In genomic region chr11:19677380-19678080, GRCh38 we compare ENCODE assay signal across 16 cellular contexts. TPM values are rescaled to one million over a fixed set of nuclear protein-coding genes. Genes with fewer than 3 reads are reported as not detected.
A peak's percentile ranks its signal among the peaks of the same experiment; 100 is the strongest.
DNase-seq lines count a peak whose midpoint lies in the region; ATAC-seq and TF ChIP-seq lines count a peak whose summit lies in the region.
"Had no signal": no experiment of that assay in that cellular context is flagged by ENCODE, and none has a peak within 500 bp of the region (broad histone marks: within the 10 kb centered on the region; RNA-seq: fewer than 3 reads in every experiment).

No MANE protein-coding gene starts in this region.

- DNase-seq in NCI-H446 (lab: John Stamatoyannopoulos, UW): peak; percentile 53 to 88
- DNase-seq in coronary artery (ENCODE audit: low spot score): no peak
- DNase-seq in suprapubic skin (ENCODE audit: low spot score in 2 of 2): no peak
- DNase-seq in ecto neural progenitor cell (ENCODE audit: low spot score): no peak
- DNase-seq: activated CD4-positive, alpha-beta memory T cell treated with anti-CD3 and anti-CD28 coated beads, Interleukin-2, amount 10 ng/mL, durations not matched to agents 7 days and 5 days; activated naive CD4-positive, alpha-beta T cell treated with anti-CD3 and anti-CD28 coated beads, Interleukin-2, amount 10 ng/mL, durations not matched to agents 7 days and 5 days; activated T-cell treated with anti-CD3 and anti-CD28 coated beads, Interleukin-2, amount 50 U/mL, for 4 hours; glutamatergic neuron; mesenchymal stem cell; NCI-H2081 treated with DMSO at 0.1 percent for 48 hours; SHP77 treated with DMSO at 0.1 percent for 48 hours; stimulated activated CD4-positive, alpha-beta T cell treated with anti-CD3 and anti-CD28 coated beads, Interleukin-1b, Interleukin-23, amount 100 ng/mL, for 48 hours; T-helper 2 cell had no signal

- no peak for TF ChIP-seq POLR2A in suprapubic skin (IDR thresholded peaks at IDR 0.05)

- no peaks in the 10 kb centered on the region for H3K36me3 ChIP-seq in muscle layer of colon (ENCODE audit: insufficient read depth, low read length)
- H3K36me3 ChIP-seq in suprapubic skin: no peaks in the 10 kb centered on the region

- peak overlapping the region; percentile 10 to 76 for H3K27ac ChIP-seq in coronary artery
- H3K27ac ChIP-seq in muscle layer of colon (ENCODE audit: low read depth, low read length): peak overlapping the region; percentile 70
- H3K27ac ChIP-seq in suprapubic skin: peak overlapping the region; percentile 61

- H3K27me3 ChIP-seq in muscle layer of colon (ENCODE audit: control insufficient read depth in 1 of 2, insufficient read depth in 2 of 2, low read length in 2 of 2) (no peaks in the 10 kb centered on the region), suprapubic skin (no peaks in the 10 kb centered on the region)

- no peak overlapping the region for H3K9ac ChIP-seq in muscle layer of colon (ENCODE audit: low read length)

- H3K9me3 ChIP-seq in muscle layer of colon (ENCODE audit: low read length): no peaks in the 10 kb centered on the region
- no peaks in the 10 kb centered on the region for H3K9me3 ChIP-seq in suprapubic skin

- H3K4me3 ChIP-seq in coronary artery (no peak overlapping the region), muscle layer of colon (ENCODE audit: low read depth in 1 of 2, low read length in 2 of 2) (no peak overlapping the region), suprapubic skin (no peak overlapping the region)

- peaks cover 92% of the 10 kb centered on the region for H3K4me1 ChIP-seq in muscle layer of colon (ENCODE audit: insufficient read depth, low read length)
- H3K4me1 ChIP-seq in suprapubic skin: peaks cover 74% of the 10 kb centered on the region

- TF ChIP-seq EP300 in suprapubic skin (IDR thresholded peaks at IDR 0.05): no peak

- ATAC-seq in GM18861 (IDR thresholded peaks at IDR 0.05; ENCODE audit: unreplicated experiment) (no peak), HG03159 (IDR thresholded peaks at IDR 0.05; ENCODE audit: unreplicated experiment) (no peak)
- ATAC-seq: activated T-cell treated with anti-CD3 and anti-CD28 coated beads, Interleukin-2, amount 50 U/mL, for 4 hours had no signal

- TF ChIP-seq CTCF in coronary artery (IDR thresholded peaks at IDR 0.05) (no peak), suprapubic skin (IDR thresholded peaks at IDR 0.05) (no peak)

- WGBS in suprapubic skin: 59% methylated on average over 8 of the region's 8 CpGs

RNA-seq across cellular contexts. Expression of gene NAV2, which starts 35.1 kb away (rescaled TPM):
- total RNA-seq in suprapubic skin: 10 to 100 TPM in 3 of 4 donors, 1 to 10 TPM in 1; 9.1 to 34.7 (median 22.2) TPM

Comparison
In these comparisons a context has a peak if more than half of its experiments do, and no peak if none do; other contexts are left out.
1. DNase-seq: peak in NCI-H446 (2 of 2); none in coronary artery (single experiment), suprapubic skin (0 of 2) and ecto neural progenitor cell (single experiment).
2. Peak in every context shown above with its lines, with median percentiles within 50 percentile points of each other: H3K27ac ChIP-seq.